Comparison of ENCODE assay signal across 15 cellular contexts in the genomic region with DNA sequence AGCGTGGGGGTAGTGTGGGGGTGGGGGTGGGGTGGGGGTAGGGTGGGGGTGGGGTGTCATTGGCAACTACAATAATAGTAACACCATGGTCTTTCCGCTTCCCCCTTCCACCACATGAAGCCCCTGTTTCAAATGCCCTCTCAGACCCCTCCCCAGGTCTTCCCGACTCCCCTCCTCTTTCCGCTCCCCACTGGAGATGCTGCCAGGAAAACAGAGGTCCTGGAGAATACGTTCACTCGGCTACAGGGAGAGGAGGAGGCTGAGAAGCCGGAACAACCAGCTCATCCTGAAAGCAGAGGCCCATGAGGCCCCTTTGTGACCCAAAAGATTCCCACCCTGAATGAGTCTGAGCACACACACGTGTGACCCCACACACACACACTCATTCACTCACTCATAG.
DNase-seq lines count a peak whose midpoint lies in the region; ATAC-seq, FAIRE-seq and TF ChIP-seq lines count a peak whose summit lies in the region.
"Had no signal": no experiment of that assay in that cellular context is flagged by ENCODE, and none has a peak within 500 bp of the region (broad histone marks: within the 10 kb centered on the region; RNA-seq: fewer than 3 reads in every experiment).

No MANE protein-coding gene starts in this region.

- FAIRE-seq in K562 (lab: Jason Lieb, UNC): no peak

- TF ChIP-seq RAD21 in K562 (CRISPR knock-in tag; conservative IDR thresholded peaks at IDR 0.05 in 1 of 2, IDR thresholded peaks at IDR 0.05 in 1 of 2): no peak

- no peaks in the 10 kb centered on the region for H4K20me1 ChIP-seq in K562 (replicated peaks; ENCODE audit: control insufficient read depth, insufficient read depth, low read length)

- H3K79me2 ChIP-seq in K562 (ENCODE audit: control insufficient read depth, insufficient read depth, low read length): no peaks in the 10 kb centered on the region

- no peak for TF ChIP-seq POLR2A in K562 (conservative IDR thresholded peaks at IDR 0.05)

- ATAC-seq in activated T-cell treated with anti-CD3 and anti-CD28 coated beads, Interleukin-2, amount 50 U/mL, for 72 hours (replicated peaks in 1 of 2): no peak
- ATAC-seq in K562 (no peak), left colon (no peak)

- H3K27ac Mint-ChIP-seq in activated T-cell treated with anti-CD3 and anti-CD28 coated beads, Interleukin-2, amount 50 U/mL, for 24 hours: no peak overlapping the region
- H3K27ac Mint-ChIP-seq in activated T-cell treated with anti-CD3 and anti-CD28 coated beads, Interleukin-2, amount 50 U/mL, for 72 hours: no peak overlapping the region
- H3K27ac Mint-ChIP-seq in nephron progenitor cell (peak overlapping the region; percentile 72), type B pancreatic cell (peak overlapping the region; percentile 86)
- H3K27ac Mint-ChIP-seq in activated naive CD8-positive, alpha-beta T cell treated with anti-CD3 and anti-CD28 coated beads for 36 hours: no peak overlapping the region
- H3K27ac Mint-ChIP-seq: activated naive CD4-positive, alpha-beta T cell treated with anti-CD3 and anti-CD28 coated beads for 36 hours; memory B cell had no signal

- H3K27ac ChIP-seq in K562 (ENCODE audit: extremely low read depth, low read depth, low read length): peak overlapping the region; percentile 25; the same call in 1 of the 3 replicates
- H3K27ac ChIP-seq: HL-60, Peyer's patch had no signal

- H3K27me3 Mint-ChIP-seq in activated T-cell treated with anti-CD3 and anti-CD28 coated beads, Interleukin-2, amount 50 U/mL, for 24 hours: no peaks in the 10 kb centered on the region
- no peaks in the 10 kb centered on the region for H3K27me3 Mint-ChIP-seq in activated T-cell treated with anti-CD3 and anti-CD28 coated beads, Interleukin-2, amount 50 U/mL, for 72 hours (ENCODE audit: low read depth)
- H3K27me3 Mint-ChIP-seq in nephron progenitor cell (ENCODE audit: low read depth, poor library complexity) (no peaks in the 10 kb centered on the region), type B pancreatic cell (peaks cover 7% of the 10 kb centered on the region)
- H3K27me3 Mint-ChIP-seq in activated naive CD8-positive, alpha-beta T cell treated with anti-CD3 and anti-CD28 coated beads for 36 hours: no peaks in the 10 kb centered on the region

- DNase-seq in activated T-cell treated with anti-CD3 and anti-CD28 coated beads, Interleukin-2, amount 50 U/mL, for 24 hours: peak; percentile 2
- DNase-seq in activated T-cell treated with anti-CD3 and anti-CD28 coated beads, Interleukin-2, amount 50 U/mL, for 72 hours: no peak
- DNase-seq in K562 (ENCODE audit: extremely low read depth in 1 of 4, low spot score in 3 of 4): no peak
- DNase-seq in nephron progenitor cell: no peak
- no peak for DNase-seq in type B pancreatic cell (ENCODE audit: extremely low spot score, unreplicated experiment)
- DNase-seq in left colon: no peak
- DNase-seq in stimulated activated CD4-positive, alpha-beta T cell treated with anti-CD3 and anti-CD28 coated beads, Interleukin-1b, Interleukin-23, amount 100 ng/mL, for 48 hours: no peak
- no peak for DNase-seq in activated naive CD8-positive, alpha-beta T cell treated with anti-CD3 and anti-CD28 coated beads for 36 hours
- DNase-seq: activated CD4-positive, alpha-beta T cell treated with anti-CD3 and anti-CD28 coated beads, Interleukin-2, amount 50 U/mL, for 4 hours; activated naive CD4-positive, alpha-beta T cell treated with anti-CD3 and anti-CD28 coated beads for 36 hours; NCI-H345; Peyer's patch; retina had no signal

- H3K4me3 ChIP-seq in K562: no peak overlapping the region
- H3K4me3 ChIP-seq: Peyer's patch had no signal

- TF ChIP-seq CTCF in K562 (IDR thresholded peaks at IDR 0.05 in 2 of 3, conservative IDR thresholded peaks at IDR 0.05 in 1 of 3; ENCODE audit: insufficient read depth in 2 of 3, low read depth in 1 of 3, low read length in 3 of 3) (no peak), nephron progenitor cell (IDR thresholded peaks at IDR 0.05) (no peak), type B pancreatic cell (conservative IDR thresholded peaks at IDR 0.05) (no peak)

- POLR2A ChIA-PET in K562 (lab: Yijun Ruan, JAX): interaction anchor here (0.5 to 1.0 kb wide), 4 partner anchors 10 to 891 kb away, joined by 3 to 4 read pairs (median 3); no protein-coding TSS in a partner anchor

- H3K9ac ChIP-seq in K562 (ENCODE audit: insufficient read depth in 1 of 2, low read depth in 2 of 2, low read length in 2 of 2): no peak overlapping the region

- H2AFZ ChIP-seq in K562 (ENCODE audit: low read depth, low read length): no peak overlapping the region

- 66% methylated on average over 5 of the region's 8 CpGs for WGBS in K562 (ENCODE audit: insufficient coverage, low coverage, missing lambda C conversion rate)

- H3K36me3 Mint-ChIP-seq in activated T-cell treated with anti-CD3 and anti-CD28 coated beads, Interleukin-2, amount 50 U/mL, for 24 hours (ENCODE audit: low read depth): no peaks in the 10 kb centered on the region
- H3K36me3 Mint-ChIP-seq in activated T-cell treated with anti-CD3 and anti-CD28 coated beads, Interleukin-2, amount 50 U/mL, for 72 hours (ENCODE audit: insufficient read depth in 2 of 2): peaks cover 0 to 2% of the 10 kb centered on the region in 2 donors
- H3K36me3 Mint-ChIP-seq in nephron progenitor cell (ENCODE audit: low read depth) (no peaks in the 10 kb centered on the region), type B pancreatic cell (no peaks in the 10 kb centered on the region)
- no peaks in the 10 kb centered on the region for H3K36me3 Mint-ChIP-seq in activated naive CD8-positive, alpha-beta T cell treated with anti-CD3 and anti-CD28 coated beads for 36 hours
- H3K36me3 Mint-ChIP-seq: memory B cell had no signal

- CTCF ChIA-PET in K562 (lab: Yijun Ruan, JAX; ENCODE audit: low intra/inter-chr PET ratio): no interaction called here

- intact Hi-C loops in K562 (cut with micrococcal nuclease) (no loop called here), left colon (cut with DNase I, micrococcal nuclease) (no loop called here)

- H3K36me3 ChIP-seq in K562 (ENCODE audit: control insufficient read depth, insufficient read depth, low read length): no peaks in the 10 kb centered on the region
- H3K36me3 ChIP-seq: Peyer's patch had no signal

- TF ChIP-seq EP300 in K562 (IDR thresholded peaks at IDR 0.05; ENCODE audit: low read length): no peak

- H3K9me3 ChIP-seq in K562 (replicated peaks; ENCODE audit: control insufficient read depth, insufficient read depth, low read depth, low read length): no peaks in the 10 kb centered on the region
- H3K9me3 ChIP-seq: Peyer's patch had no signal

- no peaks in the 10 kb centered on the region for H3K27me3 ChIP-seq in K562 (ENCODE audit: control insufficient read depth in 2 of 2, insufficient read depth in 2 of 2, low read length in 2 of 2)
- H3K27me3 ChIP-seq: Peyer's patch had no signal

- no TSS peak for BruUV-seq in K562 (replicated peaks; lab: Mats Ljungman, UMichigan)

- H3K4me1 ChIP-seq in K562 (replicated peaks in 1 of 2; ENCODE audit: control insufficient read depth in 2 of 2, insufficient read depth in 2 of 2, low read length in 2 of 2): peaks cover 2 to 27% of the 10 kb centered on the region in 2 experiments; a peak in 3 of 5 replicates

- peaks cover 4% of the 10 kb centered on the region for H3K9me1 ChIP-seq in K562 (ENCODE audit: control insufficient read depth, insufficient read depth, low read length)

- in situ Hi-C loops in K562 (cut with MboI): no loop called here

- no peak overlapping the region for H3K4me3 Mint-ChIP-seq in activated T-cell treated with anti-CD3 and anti-CD28 coated beads, Interleukin-2, amount 50 U/mL, for 24 hours
- no peak overlapping the region for H3K4me3 Mint-ChIP-seq in activated T-cell treated with anti-CD3 and anti-CD28 coated beads, Interleukin-2, amount 50 U/mL, for 72 hours
- H3K4me3 Mint-ChIP-seq in nephron progenitor cell (no peak overlapping the region), type B pancreatic cell (peak overlapping the region; percentile 4)
- no peak overlapping the region for H3K4me3 Mint-ChIP-seq in activated naive CD8-positive, alpha-beta T cell treated with anti-CD3 and anti-CD28 coated beads for 36 hours
- H3K4me3 Mint-ChIP-seq: activated naive CD4-positive, alpha-beta T cell treated with anti-CD3 and anti-CD28 coated beads for 36 hours; memory B cell had no signal

- no peak overlapping the region for H3K4me2 ChIP-seq in K562 (ENCODE audit: insufficient read depth, low read length)

- H3K4me1 Mint-ChIP-seq in activated T-cell treated with anti-CD3 and anti-CD28 coated beads, Interleukin-2, amount 50 U/mL, for 24 hours (ENCODE audit: low read depth): peaks cover 6% of the 10 kb centered on the region
- peaks cover 5% of the 10 kb centered on the region for H3K4me1 Mint-ChIP-seq in activated T-cell treated with anti-CD3 and anti-CD28 coated beads, Interleukin-2, amount 50 U/mL, for 72 hours (ENCODE audit: low read depth)
- peaks cover 96% of the 10 kb centered on the region for H3K4me1 Mint-ChIP-seq in nephron progenitor cell
- peaks cover 60% of the 10 kb centered on the region for H3K4me1 Mint-ChIP-seq in type B pancreatic cell (ENCODE audit: unreplicated experiment)
- H3K4me1 Mint-ChIP-seq in activated naive CD8-positive, alpha-beta T cell treated with anti-CD3 and anti-CD28 coated beads for 36 hours: no peaks in the 10 kb centered on the region

- no peaks in the 10 kb centered on the region for H3K9me3 Mint-ChIP-seq in activated T-cell treated with anti-CD3 and anti-CD28 coated beads, Interleukin-2, amount 50 U/mL, for 24 hours
- peaks cover 0 to 1% of the 10 kb centered on the region in 2 donors for H3K9me3 Mint-ChIP-seq in activated T-cell treated with anti-CD3 and anti-CD28 coated beads, Interleukin-2, amount 50 U/mL, for 72 hours
- H3K9me3 Mint-ChIP-seq in nephron progenitor cell: no peaks in the 10 kb centered on the region
- H3K9me3 Mint-ChIP-seq in type B pancreatic cell: no peaks in the 10 kb centered on the region
- H3K9me3 Mint-ChIP-seq in activated naive CD8-positive, alpha-beta T cell treated with anti-CD3 and anti-CD28 coated beads for 36 hours: no peaks in the 10 kb centered on the region
- H3K9me3 Mint-ChIP-seq: activated naive CD4-positive, alpha-beta T cell treated with anti-CD3 and anti-CD28 coated beads for 36 hours; memory B cell had no signal

TF ChIP-seq in K562, 482 proteins besides CTCF, POLR2A, EP300 and RAD21 (continues in another document):
- no peak for TF ChIP-seq ZNF431 (CRISPR knock-in tag; IDR thresholded peaks at IDR 0.05)
- TF ChIP-seq HNRNPK (IDR thresholded peaks at IDR 0.05; ENCODE audit: low read depth, low read length, poor library complexity, severe bottlenecking): peak; percentile 26
- no peak for TF ChIP-seq NCOA2 (IDR thresholded peaks at IDR 0.05; ENCODE audit: partially characterized antibody in 2 of 2)
- no peak for TF ChIP-seq MTA3 (IDR thresholded peaks at IDR 0.05; ENCODE audit: borderline replicate concordance)
- TF ChIP-seq ZBTB7A (IDR thresholded peaks at IDR 0.05; ENCODE audit: borderline replicate concordance, control insufficient read depth, low read depth, low read length): 0 out of 2 replicates have a peak, but pooled peaks have one; percentile 32

Comparison
In these comparisons a context has a peak if more than half of its experiments do, and no peak if none do; other contexts are left out.
1. H3K27ac Mint-ChIP-seq: peak in nephron progenitor cell (single experiment) and type B pancreatic cell (single experiment); none in activated T-cell treated with anti-CD3 and anti-CD28 coated beads, Interleukin-2, amount 50 U/mL, for 24 hours (single experiment), activated T-cell treated with anti-CD3 and anti-CD28 coated beads, Interleukin-2, amount 50 U/mL, for 72 hours (single experiment) and activated naive CD8-positive, alpha-beta T cell treated with anti-CD3 and anti-CD28 coated beads for 36 hours (single experiment).